ENCODE assay signal across 11 cellular contexts in genomic region chr14:72155379-72155993, GRCh38.
"Had no signal": no experiment of that assay in that cellular context is flagged by ENCODE, and none has a peak within 500 bp of the region (broad histone marks: within the 10 kb centered on the region; RNA-seq: fewer than 3 reads in every experiment).

No MANE protein-coding gene starts in this region.

- H3K9me3 Mint-ChIP-seq: activated CD4-positive, alpha-beta memory T cell treated with anti-CD3 and anti-CD28 coated beads, Interleukin-2, amount 10 ng/mL, durations not matched to agents 7 days and 5 days had no signal

- H3K4me3 ChIP-seq: cardiac muscle cell, transverse colon had no signal

- H3K36me3 ChIP-seq: cardiac muscle cell, transverse colon had no signal

- ATAC-seq: esophagus mucosa had no signal

- H3K27ac ChIP-seq: cardiac muscle cell, transverse colon had no signal

- H3K27me3 ChIP-seq: cardiac muscle cell, transverse colon had no signal

- DNase-seq: activated CD4-positive, alpha-beta memory T cell treated with anti-CD3 and anti-CD28 coated beads, Interleukin-2, amount 10 ng/mL, durations not matched to agents 7 days and 5 days; activated CD4-positive, alpha-beta T cell treated with anti-CD3 and anti-CD28 coated beads for 1 hour; activated gamma-delta T cell treated with Interleukin-2 at 50 U/mL for 16 hours; hypothalamus; kidney glomerular epithelial cell; transverse colon had no signal

- FAIRE-seq: astrocyte, endometrium had no signal

- H3K4me1 Mint-ChIP-seq: neural crest cell had no signal

- H3K27ac Mint-ChIP-seq: activated CD4-positive, alpha-beta memory T cell treated with anti-CD3 and anti-CD28 coated beads, Interleukin-2, amount 10 ng/mL, durations not matched to agents 7 days and 5 days had no signal

- H3K4me1 ChIP-seq: transverse colon had no signal

- H3K4me3 Mint-ChIP-seq: activated CD4-positive, alpha-beta memory T cell treated with anti-CD3 and anti-CD28 coated beads, Interleukin-2, amount 10 ng/mL, durations not matched to agents 7 days and 5 days; neural crest cell had no signal
